20 cellular contexts compared by ENCODE assay signal in genomic region chr5:107604146-107604910, GRCh38.
DNase-seq lines count a peak whose midpoint lies in the region; ATAC-seq, FAIRE-seq and TF ChIP-seq lines count a peak whose summit lies in the region.
"Had no signal": no experiment of that assay in that cellular context is flagged by ENCODE, and none has a peak within 500 bp of the region (broad histone marks: within the 10 kb centered on the region; RNA-seq: fewer than 3 reads in every experiment).

No MANE protein-coding gene starts in this region.

- H3K36me3 ChIP-seq in DND-41 (ENCODE audit: insufficient read depth, low read length) (no peaks in the 10 kb centered on the region), bronchial epithelial cell (ENCODE audit: control insufficient read depth, insufficient read depth, low read length) (no peaks in the 10 kb centered on the region), breast epithelium (no peaks in the 10 kb centered on the region), GM23248 (ENCODE audit: low read depth) (no peaks in the 10 kb centered on the region)
- H3K36me3 ChIP-seq: MG63 had no signal

- H3K79me2 ChIP-seq in DND-41 (ENCODE audit: insufficient read depth, low read length) = no peaks in the 10 kb centered on the region
- H3K79me2 ChIP-seq in GM23248 (ENCODE audit: insufficient read depth) = no peaks in the 10 kb centered on the region

- H3K4me3 ChIP-seq in DND-41 (ENCODE audit: low read depth in 1 of 2, low read length in 2 of 2) (peak overlapping the region in 1 of 2 experiments; percentile 40; a peak in 2 of 4 replicates), bronchial epithelial cell (ENCODE audit: low read depth, low read length) (no peak overlapping the region), breast epithelium (no peak overlapping the region), GM23248 (no peak overlapping the region)
- no peak overlapping the region for H3K4me3 ChIP-seq in Jurkat, Clone E6-1 (ENCODE audit: low read length)
- H3K4me3 ChIP-seq: MG63 had no signal

- no peak for TF ChIP-seq POLR2A in breast epithelium (IDR thresholded peaks at IDR 0.05)

- peak overlapping the region; percentile 1 for H3K4me3 Mint-ChIP-seq in nephron progenitor cell
- H3K4me3 Mint-ChIP-seq in MCF 10A (ENCODE audit: unreplicated experiment) = no peak overlapping the region
- H3K4me3 Mint-ChIP-seq: CD14-positive monocyte had no signal

- WGBS in GM23248 (ENCODE audit: low coverage in 1 of 2, low lambda C conversion rate in 2 of 2, missing lambda C conversion rate in 2 of 2), 2 experiments = 83 to 85% methylated on average over 10 of the region's 10 CpGs

- intact Hi-C loops in MCF 10A (cut with micrococcal nuclease) = no loop called here
- intact Hi-C loops in breast epithelium (cut with DNase I; ENCODE audit: low total_unique reads) = no loop called here

- H3K27ac ChIP-seq in DND-41 (ENCODE audit: low read length) = peak overlapping the region; percentile 87
- no peak overlapping the region for H3K27ac ChIP-seq in breast epithelium
- H3K27ac ChIP-seq in GM23248 = no peak overlapping the region
- H3K27ac ChIP-seq: KMS-11, SK-N-MC had no signal

- DNase-seq in DND-41 (peak; percentile 64), bronchial epithelial cell (ENCODE audit: low read depth) (peak; percentile 29), nephron progenitor cell (no peak), MCF 10A (ENCODE audit: unreplicated experiment) (no peak), breast epithelium (ENCODE audit: low spot score in 2 of 2) (no peak), GM23248 (no peak)
- peak; percentile 68 for DNase-seq in Jurkat, Clone E6-1 (ENCODE audit: low read depth, low spot score)
- DNase-seq: DMS79 treated with DMSO at 0.1 percent for 48 hours, MG63, NCI-H1048, NCI-H1436 treated with DMSO at 0.1 percent for 48 hours, NCI-H2029 treated with DMSO at 0.1 percent for 48 hours, NCI-H2171, NCI-H526 treated with DMSO at 0.1 percent for 48 hours, Right ventricle myocardium superior had no signal

- H3K27me3 Mint-ChIP-seq in nephron progenitor cell (ENCODE audit: low read depth, poor library complexity) (peaks cover under 1% of the 10 kb centered on the region), MCF 10A (ENCODE audit: insufficient read depth, unreplicated experiment) (no peaks in the 10 kb centered on the region)

- H3K36me3 Mint-ChIP-seq in nephron progenitor cell (ENCODE audit: low read depth) = peaks cover 5% of the 10 kb centered on the region
- H3K36me3 Mint-ChIP-seq in MCF 10A (ENCODE audit: insufficient read depth, unreplicated experiment) = peaks cover 10% of the 10 kb centered on the region
- H3K36me3 Mint-ChIP-seq: CD14-positive monocyte had no signal

- TF ChIP-seq CTCF in DND-41 (IDR thresholded peaks at IDR 0.05; ENCODE audit: borderline replicate concordance, extremely low read depth, low read length, poor library complexity, severe bottlenecking) (no peak), bronchial epithelial cell (IDR thresholded peaks at IDR 0.05; ENCODE audit: insufficient read depth, low read length, severe bottlenecking) (no peak), nephron progenitor cell (IDR thresholded peaks at IDR 0.05) (no peak), MCF 10A (IDR thresholded peaks at IDR 0.05; ENCODE audit: unreplicated experiment) (no peak), breast epithelium (IDR thresholded peaks at IDR 0.05) (no peak)

- no peak for FAIRE-seq in bronchial epithelial cell (lab: Jason Lieb, UNC)
- FAIRE-seq: HepG2, RCC 7860 had no signal

- ATAC-seq in DND-41 (ENCODE audit: insufficient read depth, low read depth) = peak; percentile 69
- ATAC-seq: HepG2 had no signal

- H4K20me1 ChIP-seq in DND-41 (ENCODE audit: insufficient read depth, low read length) (no peaks in the 10 kb centered on the region), GM23248 (ENCODE audit: insufficient read depth) (no peaks in the 10 kb centered on the region)

- H3K4me1 ChIP-seq in DND-41 (ENCODE audit: insufficient read depth, low read length) (peaks cover 35% of the 10 kb centered on the region), breast epithelium (no peaks in the 10 kb centered on the region), GM23248 (ENCODE audit: insufficient read depth) (no peaks in the 10 kb centered on the region)

- H3K27me3 ChIP-seq in DND-41 (ENCODE audit: insufficient read depth, low read length, poor library complexity) (no peaks in the 10 kb centered on the region), bronchial epithelial cell (ENCODE audit: control insufficient read depth, insufficient read depth, low read length) (no peaks in the 10 kb centered on the region), breast epithelium (no peaks in the 10 kb centered on the region), GM23248 (replicated peaks; ENCODE audit: insufficient read depth) (peaks cover 15% of the 10 kb centered on the region)
- H3K27me3 ChIP-seq: MG63 had no signal

- in situ Hi-C loops in GM23248 (cut with MboI) = no loop called here

- POLR2A ChIA-PET in MCF 10A (lab: Yijun Ruan, JAX) = interaction anchor here (0.8 to 7.2 kb wide), 5 partner anchors 12 to 180 kb away, joined by 3 to 42 read pairs (median 3); no protein-coding TSS in a partner anchor

- H3F3A ChIP-seq in GM23248 (ENCODE audit: insufficient read depth) = no peaks in the 10 kb centered on the region

- H3K4me2 ChIP-seq in DND-41 (ENCODE audit: insufficient read depth, low read length) (peak overlapping the region; percentile 56), GM23248 (ENCODE audit: unreplicated experiment) (no peak overlapping the region)
- H3K4me2 ChIP-seq: KMS-11 had no signal

- H3K4me1 Mint-ChIP-seq in nephron progenitor cell (peaks cover 79% of the 10 kb centered on the region), MCF 10A (ENCODE audit: insufficient read depth, unreplicated experiment) (peaks cover 43% of the 10 kb centered on the region)
- H3K4me1 Mint-ChIP-seq: CD14-positive monocyte had no signal

- H3K9me3 ChIP-seq in DND-41 (ENCODE audit: insufficient read depth, low read length, severe bottlenecking) (no peaks in the 10 kb centered on the region), breast epithelium (no peaks in the 10 kb centered on the region), GM23248 (ENCODE audit: low read depth) (no peaks in the 10 kb centered on the region)
- H3K9me3 ChIP-seq: MG63 had no signal

- no peak overlapping the region for H3K27ac Mint-ChIP-seq in nephron progenitor cell
- H3K27ac Mint-ChIP-seq in MCF 10A (ENCODE audit: low read depth, unreplicated experiment) = no peak overlapping the region

- CTCF ChIA-PET in MCF 10A (lab: Yijun Ruan, JAX) = interaction anchor here (0.6 kb wide), 1 partner anchor 313 kb away, joined by 3 read pairs; no protein-coding TSS in a partner anchor

- H3K9ac ChIP-seq in DND-41 (ENCODE audit: low read depth, low read length) (peak overlapping the region; percentile 39), GM23248 (no peak overlapping the region)
- H3K9ac ChIP-seq: KMS-11 had no signal

- no peaks in the 10 kb centered on the region for H3K9me2 ChIP-seq in GM23248 (ENCODE audit: insufficient read depth)

- no peaks in the 10 kb centered on the region for H3K9me3 Mint-ChIP-seq in nephron progenitor cell
- H3K9me3 Mint-ChIP-seq in MCF 10A (ENCODE audit: unreplicated experiment) = no peaks in the 10 kb centered on the region
- H3K9me3 Mint-ChIP-seq: CD14-positive monocyte had no signal

- no TSS peak for BruUV-seq in MCF 10A (replicated peaks; lab: Mats Ljungman, UMichigan)

- H2AFZ ChIP-seq in DND-41 (ENCODE audit: low read depth, low read length) (peak overlapping the region; percentile 52), GM23248 (no peak overlapping the region)

Comparison
In these comparisons a context has a peak if more than half of its experiments do, and no peak if none do; other contexts are left out.
1. DNase-seq: peak in DND-41 (single experiment), Jurkat, Clone E6-1 (single experiment) and bronchial epithelial cell (single experiment); none in nephron progenitor cell (single experiment), MCF 10A (single experiment), breast epithelium (0 of 2) and GM23248 (single experiment).